ENCODE assay signal across 14 cellular contexts in the genomic region with DNA sequence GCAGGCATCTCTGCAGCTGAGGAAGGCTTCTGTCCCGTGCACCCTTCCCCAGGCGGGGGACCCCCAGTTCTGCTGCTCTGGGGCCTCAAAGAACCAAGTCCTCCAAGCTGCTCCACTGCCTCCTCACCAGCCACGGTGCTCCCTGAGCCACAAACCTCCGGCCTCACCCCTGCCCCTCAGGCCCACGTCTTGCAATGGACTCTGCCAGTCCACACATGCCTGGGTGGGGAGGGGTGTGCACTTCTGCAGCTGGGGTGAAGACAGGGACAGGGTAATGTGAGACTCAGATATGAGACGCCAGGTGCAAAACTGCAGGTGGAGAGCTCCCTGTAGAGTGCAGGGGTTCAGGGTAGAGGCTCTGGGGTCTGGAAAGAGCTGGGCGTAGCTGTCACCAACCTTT. TPM values are rescaled to one million over a fixed set of nuclear protein-coding genes. Genes with fewer than 3 reads are reported as not detected.
DNase-seq lines count a peak whose midpoint lies in the region; ATAC-seq, FAIRE-seq and TF ChIP-seq lines count a peak whose summit lies in the region.
"Had no signal": no experiment of that assay in that cellular context is flagged by ENCODE, and none has a peak within 500 bp of the region (broad histone marks: within the 10 kb centered on the region; RNA-seq: fewer than 3 reads in every experiment).

No MANE protein-coding gene starts in this region.

- TF ChIP-seq CTCF in RWPE2 (IDR thresholded peaks at IDR 0.05; ENCODE audit: poor library complexity, severe bottlenecking), result no peak
- no peak for TF ChIP-seq CTCF in keratinocyte (optimal IDR thresholded peaks at IDR 0.05 in 1 of 3, IDR thresholded peaks at IDR 0.05 in 1 of 3, conservative IDR thresholded peaks at IDR 0.05 in 1 of 3; ENCODE audit: extremely low read depth in 1 of 3, insufficient read depth in 2 of 3, low read length in 3 of 3)
- TF ChIP-seq CTCF in brain microvascular endothelial cell (IDR thresholded peaks at IDR 0.05; ENCODE audit: low read depth, low read length, missing control alignments), result no peak

- no peak for FAIRE-seq in keratinocyte (lab: Jason Lieb, UNC)
- FAIRE-seq: frontal cortex had no signal

- no peaks in the 10 kb centered on the region for H3K9me1 ChIP-seq in keratinocyte (ENCODE audit: control insufficient read depth, extremely low read depth, insufficient read depth, low read length)

- no peak overlapping the region for H3K27ac Mint-ChIP-seq in stimulated activated naive CD8-positive, alpha-beta T cell treated with anti-CD3 and anti-CD28 coated beads, Interleukin-15, amount 100 ng/mL, for 72 hours

- dilution Hi-C loops in keratinocyte (cut with MboI; ENCODE audit: extremely low pct_ligation_motif_present, low sequenced_read_pairs), result no loop called here

- no peak overlapping the region for H3K9ac ChIP-seq in keratinocyte (ENCODE audit: control insufficient read depth, extremely low read depth, insufficient read depth, low read length)

- H4K20me1 ChIP-seq in keratinocyte (ENCODE audit: control insufficient read depth, extremely low read depth, insufficient read depth, low read length), result no peaks in the 10 kb centered on the region

- H3K27me3 Mint-ChIP-seq in stimulated activated naive CD8-positive, alpha-beta T cell treated with anti-CD3 and anti-CD28 coated beads, Interleukin-15, amount 100 ng/mL, for 72 hours, result no peaks in the 10 kb centered on the region

- H3K4me1 Mint-ChIP-seq in stimulated activated naive CD8-positive, alpha-beta T cell treated with anti-CD3 and anti-CD28 coated beads, Interleukin-15, amount 100 ng/mL, for 72 hours, result peaks cover 29% of the 10 kb centered on the region

- in situ Hi-C loops in brain microvascular endothelial cell (cut with HindIII; ENCODE audit: low pct_ligation_motif_present, low sequenced_read_pairs), result no loop called here

- peaks cover 20% of the 10 kb centered on the region for H3K79me2 ChIP-seq in keratinocyte (ENCODE audit: control insufficient read depth, insufficient read depth, low read length)

- no peak overlapping the region for H2AFZ ChIP-seq in keratinocyte (ENCODE audit: control insufficient read depth, low read length)

- no peaks in the 10 kb centered on the region for H3K9me3 Mint-ChIP-seq in stimulated activated naive CD8-positive, alpha-beta T cell treated with anti-CD3 and anti-CD28 coated beads, Interleukin-15, amount 100 ng/mL, for 72 hours

- H3K4me3 ChIP-seq in RWPE2 (ENCODE audit: severe bottlenecking), result no peak overlapping the region
- H3K4me3 ChIP-seq in keratinocyte (ENCODE audit: control insufficient read depth in 2 of 3, extremely low read depth in 1 of 3, insufficient read depth in 2 of 3, low read depth in 1 of 3, low read length in 3 of 3), result no peak overlapping the region
- no peak overlapping the region for H3K4me3 ChIP-seq in brain microvascular endothelial cell (ENCODE audit: low read depth, low read length)

- H3K36me3 ChIP-seq in RWPE2 (ENCODE audit: low read depth), result no peaks in the 10 kb centered on the region
- peaks cover 0 to under 1% of the 10 kb centered on the region in 2 experiments for H3K36me3 ChIP-seq in keratinocyte (ENCODE audit: control insufficient read depth in 2 of 2, extremely low read depth in 1 of 2, insufficient read depth in 2 of 2, low read length in 2 of 2)
- H3K36me3 ChIP-seq in brain microvascular endothelial cell (replicated peaks), result no peaks in the 10 kb centered on the region
- H3K36me3 ChIP-seq: left lung had no signal

- peak overlapping the region; percentile 2 to 23 for H3K4me3 Mint-ChIP-seq in stimulated activated naive CD8-positive, alpha-beta T cell treated with anti-CD3 and anti-CD28 coated beads, Interleukin-15, amount 100 ng/mL, for 72 hours

- H3K4me2 ChIP-seq in keratinocyte (ENCODE audit: control insufficient read depth, extremely low read depth, insufficient read depth, low read depth, low read length), result no peak overlapping the region

- DNase-seq in stimulated activated naive CD8-positive, alpha-beta T cell treated with anti-CD3 and anti-CD28 coated beads, Interleukin-15, amount 100 ng/mL, for 72 hours, result no peak
- no peak for DNase-seq in stimulated activated naive CD8-positive, alpha-beta T cell treated with anti-CD3 and anti-CD28 coated beads, Interleukin-15, Interleukin-2, amounts not matched to agents 100 U/mL and 50 U/mL, for 24 hours
- peak; percentile 72 for DNase-seq in RWPE2 (ENCODE audit: low spot score)
- DNase-seq in keratinocyte (ENCODE audit: low read depth, low spot score), result peak; percentile 54
- no peak for DNase-seq in HuH-7.5 (ENCODE audit: low spot score)
- DNase-seq in glomerular visceral epithelial cell (ENCODE audit: extremely low spot score), result no peak
- DNase-seq in brain microvascular endothelial cell, result no peak
- DNase-seq: dermis blood vessel endothelial cell, MG63, nucleus accumbens had no signal

- H3K4me1 ChIP-seq in RWPE2 (ENCODE audit: insufficient read depth, poor library complexity, severe bottlenecking), result peaks cover 5% of the 10 kb centered on the region
- peaks cover 30% of the 10 kb centered on the region for H3K4me1 ChIP-seq in keratinocyte (ENCODE audit: control insufficient read depth, extremely low read depth, insufficient read depth, low read length)

- H3K9me3 ChIP-seq in RWPE2 (ENCODE audit: severe bottlenecking) (no peaks in the 10 kb centered on the region), keratinocyte (ENCODE audit: control insufficient read depth, low read depth, low read length) (no peaks in the 10 kb centered on the region)
- H3K9me3 ChIP-seq: left lung, MG63 had no signal

- H3K27me3 ChIP-seq in RWPE2 (ENCODE audit: insufficient read depth, poor library complexity, severe bottlenecking) (no peaks in the 10 kb centered on the region), keratinocyte (ENCODE audit: control insufficient read depth, extremely low read depth, insufficient read depth, low read length) (no peaks in the 10 kb centered on the region), brain microvascular endothelial cell (replicated peaks) (no peaks in the 10 kb centered on the region)
- H3K27me3 ChIP-seq: MG63 had no signal

- no peak for ATAC-seq in stimulated activated naive CD8-positive, alpha-beta T cell treated with anti-CD3 and anti-CD28 coated beads, Interleukin-15, amount 100 ng/mL, for 72 hours
- no peak for ATAC-seq in stimulated activated naive CD8-positive, alpha-beta T cell treated with anti-CD3 and anti-CD28 coated beads, Interleukin-15, Interleukin-2, amounts not matched to agents 100 U/mL and 50 U/mL, for 24 hours
- no peak for ATAC-seq in RWPE2 (ENCODE audit: low read depth)
- ATAC-seq in HG03354 (IDR thresholded peaks at IDR 0.05; ENCODE audit: poor library complexity, severe bottlenecking, unreplicated experiment), result no peak
- ATAC-seq: left lung had no signal

- H3K27ac ChIP-seq in RWPE2 (ENCODE audit: poor library complexity, severe bottlenecking) (no peak overlapping the region), keratinocyte (ENCODE audit: control insufficient read depth, insufficient read depth, low read length) (no peak overlapping the region), brain microvascular endothelial cell (no peak overlapping the region)

RNA-seq across cellular contexts. Expression of gene PTDSS2, which starts 3.2 kb away (rescaled TPM):
- 21.6 to 36.7 TPM (median 31.7 TPM) in 3 replicates for polyA plus RNA-seq in keratinocyte
- polyA plus RNA-seq in keratinocyte (2011; ENCODE audit: low read depth), result 15.6 TPM
- 21.5 and 31.3 TPM in 2 replicates for polyA plus RNA-seq in keratinocyte (2011; cell fraction: cytosol; rRNA removed)
- polyA plus RNA-seq in keratinocyte (2011; cell fraction: nucleus; rRNA removed), result 73.0 and 91.5 TPM in 2 replicates
- 25.4 and 36.5 TPM in 2 replicates for polyA plus RNA-seq in keratinocyte (2012; ENCODE audit: low replicate concordance)
- 42.6 to 74.9 TPM (median 46.0 TPM) in 3 replicates for polyA minus RNA-seq in keratinocyte
- 48.5 TPM for polyA minus RNA-seq in keratinocyte (2011; cell fraction: cytosol; rRNA and poly(A)+ RNA removed)
- 59.6 and 60.7 TPM in 2 replicates for polyA minus RNA-seq in keratinocyte (2011; cell fraction: nucleus; rRNA and poly(A)+ RNA removed)

RNA-seq across cellular contexts. Expression of gene ANO9, which starts 5.1 kb away (rescaled TPM):
- 16.1 to 40.2 TPM (median 17.7 TPM) in 3 replicates for polyA plus RNA-seq in keratinocyte
- polyA plus RNA-seq in keratinocyte (2011; ENCODE audit: low read depth), result 12.2 TPM
- 2.5 and 4.0 TPM in 2 replicates for polyA plus RNA-seq in keratinocyte (2011; cell fraction: cytosol; rRNA removed)
- 143 and 201 TPM in 2 replicates for polyA plus RNA-seq in keratinocyte (2011; cell fraction: nucleus; rRNA removed)
- 18.0 and 49.7 TPM in 2 replicates for polyA plus RNA-seq in keratinocyte (2012; ENCODE audit: low replicate concordance)
- 15.2 to 21.3 TPM (median 15.5 TPM) in 3 replicates for polyA minus RNA-seq in keratinocyte
- polyA minus RNA-seq in keratinocyte (2011; cell fraction: cytosol; rRNA and poly(A)+ RNA removed), result 5.0 TPM
- 28.2 and 31.9 TPM in 2 replicates for polyA minus RNA-seq in keratinocyte (2011; cell fraction: nucleus; rRNA and poly(A)+ RNA removed)
- polyA plus RNA-seq: BJ had no signal

RNA-seq across cellular contexts. Expression of gene SIGIRR, which starts 32.1 kb away (rescaled TPM):
- polyA plus RNA-seq in keratinocyte, result 1.8 to 3.8 TPM (median 2.4 TPM) in 3 replicates
- polyA plus RNA-seq in keratinocyte (2011; ENCODE audit: low read depth), result not detected
- 0.78 and 2.4 TPM in 2 replicates for polyA plus RNA-seq in keratinocyte (2011; cell fraction: cytosol; rRNA removed)
- 2.9 and 3.4 TPM in 2 replicates for polyA plus RNA-seq in keratinocyte (2011; cell fraction: nucleus; rRNA removed)
- polyA plus RNA-seq in keratinocyte (2012; ENCODE audit: low replicate concordance), result 2.8 and 6.5 TPM in 2 replicates
- polyA minus RNA-seq in keratinocyte, result 0.67 to 8.0 TPM (median 1.0 TPM) in 3 replicates
- polyA minus RNA-seq in keratinocyte (2011; cell fraction: cytosol; rRNA and poly(A)+ RNA removed), result 3.6 TPM
- 1.9 and 2.0 TPM in 2 replicates for polyA minus RNA-seq in keratinocyte (2011; cell fraction: nucleus; rRNA and poly(A)+ RNA removed)

RNA-seq across cellular contexts. Expression of gene PKP3, which starts 52.9 kb away (rescaled TPM):
- 125 to 245 TPM (median 127 TPM) in 3 replicates for polyA plus RNA-seq in keratinocyte
- 112 TPM for polyA plus RNA-seq in keratinocyte (2011; ENCODE audit: low read depth)
- polyA plus RNA-seq in keratinocyte (2011; cell fraction: cytosol; rRNA removed), result 67.9 and 176 TPM in 2 replicates
- 163 and 226 TPM in 2 replicates for polyA plus RNA-seq in keratinocyte (2011; cell fraction: nucleus; rRNA removed)
- 180 and 202 TPM in 2 replicates for polyA plus RNA-seq in keratinocyte (2012; ENCODE audit: low replicate concordance)
- 98.9 to 231 TPM (median 193 TPM) in 3 replicates for polyA minus RNA-seq in keratinocyte
- 467 TPM for polyA minus RNA-seq in keratinocyte (2011; cell fraction: cytosol; rRNA and poly(A)+ RNA removed)
- 173 and 240 TPM in 2 replicates for polyA minus RNA-seq in keratinocyte (2011; cell fraction: nucleus; rRNA and poly(A)+ RNA removed)

Comparison
In these comparisons a context has a peak if more than half of its experiments do, and no peak if none do; other contexts are left out.
1. DNase-seq: peak in RWPE2 (single experiment) and keratinocyte (single experiment); none in stimulated activated naive CD8-positive, alpha-beta T cell treated with anti-CD3 and anti-CD28 coated beads, Interleukin-15, amount 100 ng/mL, for 72 hours (0 of 2), stimulated activated naive CD8-positive, alpha-beta T cell treated with anti-CD3 and anti-CD28 coated beads, Interleukin-15, Interleukin-2, amounts not matched to agents 100 U/mL and 50 U/mL, for 24 hours (single experiment), HuH-7.5 (single experiment), glomerular visceral epithelial cell (single experiment) and brain microvascular endothelial cell (single experiment).